Comparison of ENCODE assay signal across 7 cellular contexts in the genomic region with DNA sequence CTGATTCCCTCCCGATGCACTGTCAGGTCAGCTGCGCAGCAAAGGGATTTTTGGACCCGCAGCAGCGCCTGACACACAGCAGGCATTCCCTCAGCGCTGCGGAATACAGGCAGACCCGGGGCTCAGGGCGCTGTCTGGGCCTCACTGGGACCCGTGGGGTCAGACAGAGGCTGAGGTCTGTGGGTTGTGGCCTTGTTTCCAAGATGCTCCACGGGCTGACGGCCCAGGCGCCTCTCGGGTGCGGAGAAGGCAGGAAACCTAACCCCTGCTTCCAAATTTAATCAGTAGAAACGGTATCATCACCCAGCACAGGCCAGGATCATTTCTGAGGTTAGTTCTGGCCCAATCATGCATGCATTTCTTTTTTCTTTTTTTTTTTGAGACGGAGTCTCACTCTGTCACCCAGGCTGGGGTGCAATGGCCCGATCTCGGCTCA. TPM values are rescaled to one million over a fixed set of nuclear protein-coding genes. Genes with fewer than 3 reads are reported as not detected.
DNase-seq lines count a peak whose midpoint lies in the region; ATAC-seq and TF ChIP-seq lines count a peak whose summit lies in the region.
"Had no signal": no experiment of that assay in that cellular context is flagged by ENCODE, and none has a peak within 500 bp of the region (broad histone marks: within the 10 kb centered on the region; RNA-seq: fewer than 3 reads in every experiment).

No MANE protein-coding gene starts in this region.

- no peaks in the 10 kb centered on the region for H3K36me3 Mint-ChIP-seq in osteocyte (ENCODE audit: unreplicated experiment)

- peak overlapping the region; percentile 80 for H3K27ac Mint-ChIP-seq in osteocyte (ENCODE audit: unreplicated experiment)

- no peak for ATAC-seq in HG02571 (IDR thresholded peaks at IDR 0.05; ENCODE audit: unreplicated experiment)

- peak overlapping the region; percentile 30 for H3K4me3 ChIP-seq in HFF-Myc (replicated peaks; ENCODE audit: low read depth, low read length)
- H3K4me3 ChIP-seq in cardiac fibroblast (replicated peaks in 1 of 2; ENCODE audit: low read depth in 2 of 2, low read length in 2 of 2) = peak overlapping the region; percentile 36 to 84

- H3K4me1 Mint-ChIP-seq in osteocyte (ENCODE audit: unreplicated experiment) = peaks cover 37% of the 10 kb centered on the region

- peak overlapping the region; percentile 70 for H3K4me3 Mint-ChIP-seq in osteocyte (ENCODE audit: unreplicated experiment)

- intact Hi-C loops in posterior cingulate gyrus (cut with DNase I) = loop anchor here (10.0 kb wide), 2 partner anchors 131 to 261 kb away; a partner anchor contains a TSS

- DNase-seq in HFF-Myc (ENCODE audit: extremely low read depth, low read depth) (no peak), cardiac fibroblast (ENCODE audit: low read depth in 2 of 2) (no peak), osteocyte (ENCODE audit: extremely low spot score, unreplicated experiment) (no peak), posterior cingulate gyrus (no peak), AG08395 (ENCODE audit: low spot score) (no peak)

- TF ChIP-seq CTCF in HFF-Myc (IDR thresholded peaks at IDR 0.05; ENCODE audit: low read depth, low read length, missing control alignments) (no peak), cardiac fibroblast (IDR thresholded peaks at IDR 0.05; ENCODE audit: low read depth, low read length) (no peak), osteocyte (IDR thresholded peaks at IDR 0.05) (no peak)

- no peaks in the 10 kb centered on the region for H3K9me3 Mint-ChIP-seq in osteocyte (ENCODE audit: unreplicated experiment)

- no peaks in the 10 kb centered on the region for H3K27me3 Mint-ChIP-seq in osteocyte (ENCODE audit: unreplicated experiment)

RNA-seq across cellular contexts. Expression of a gene that starts 0.7 kb away (rescaled TPM):
- total RNA-seq in osteocyte = 37.3 and 40.8 TPM in 2 replicates

RNA-seq across cellular contexts. Expression of a gene that starts 12.5 kb away (rescaled TPM):
- 109 and 111 TPM in 2 replicates for total RNA-seq in osteocyte

RNA-seq across cellular contexts. Expression of a gene that starts 24.0 kb away (rescaled TPM):
- total RNA-seq in osteocyte = 0.81 TPM in 1 of 2 replicates, not detected in the other
- total RNA-seq: lung microvascular endothelial cell had no signal

RNA-seq across cellular contexts. Expression of a gene that starts 30.4 kb away (rescaled TPM):
- total RNA-seq in osteocyte = 44.6 and 47.6 TPM in 2 replicates

RNA-seq across cellular contexts. Expression of a gene that starts 31.6 kb away (rescaled TPM):
- not detected in 2 replicates for total RNA-seq in osteocyte
- total RNA-seq: lung microvascular endothelial cell had no signal
